Comparison of ENCODE assay signal across 1 cellular context in the genomic region with DNA sequence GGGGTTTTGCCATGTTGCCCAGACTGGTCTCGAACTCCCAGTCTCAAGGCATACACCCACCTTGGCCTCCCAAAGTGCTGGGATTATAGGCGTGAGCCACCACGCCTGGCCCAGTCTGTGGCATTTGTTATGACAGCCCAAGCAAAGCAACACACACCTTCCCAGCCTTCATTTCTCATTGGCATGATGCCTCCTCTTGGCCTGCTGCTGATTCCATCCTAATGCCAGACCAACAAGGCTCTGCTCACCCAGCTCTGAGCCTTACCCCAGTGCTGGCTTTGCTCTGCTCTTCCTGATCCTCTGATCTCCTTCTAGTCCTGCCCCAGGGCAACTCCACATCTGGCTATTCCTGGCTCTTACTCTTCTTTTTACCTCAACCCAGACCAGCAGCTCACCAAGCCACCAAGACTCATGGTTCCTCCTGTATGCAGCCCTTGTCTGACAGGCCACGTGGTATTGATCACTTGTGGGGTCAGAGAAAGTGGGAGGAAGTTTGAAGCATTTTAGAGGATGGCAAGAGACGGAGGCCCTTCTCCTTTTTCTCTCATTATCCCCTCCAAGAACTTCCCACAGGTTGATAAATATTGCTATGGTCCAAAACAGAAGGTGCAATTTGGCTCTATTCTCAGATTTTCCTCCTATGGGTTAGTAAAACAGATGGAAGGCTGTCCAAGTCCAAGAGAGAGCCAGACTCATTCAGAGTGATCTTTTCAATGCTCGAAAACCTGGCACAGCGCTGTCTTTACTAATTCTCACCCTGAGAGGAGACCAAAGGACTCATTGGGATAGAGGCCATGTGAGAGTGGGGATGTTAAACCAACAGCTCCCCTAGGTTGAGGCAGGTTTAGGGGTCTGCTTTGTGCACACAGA.
TF ChIP-seq lines count a peak whose summit lies in the region.

No MANE protein-coding gene starts in this region.

TF ChIP-seq in HepG2, 621 proteins besides CTCF, POLR2A, EP300 and RAD21 (continued from another document):
- TF ChIP-seq CENPT (CRISPR knock-in tag; IDR thresholded peaks at IDR 0.05; ENCODE audit: low read depth) (no peak), FOXA3 (CRISPR knock-in tag; IDR thresholded peaks at IDR 0.05) (no peak), YY1 (IDR thresholded peaks at IDR 0.05; ENCODE audit: insufficient read depth, insufficient replicate concordance, low read depth, low read length) (no peak), HNRNPUL1 (IDR thresholded peaks at IDR 0.05; ENCODE audit: low read depth, low read length) (no peak), ZMAT3 (CRISPR knock-in tag; conservative IDR thresholded peaks at IDR 0.05) (no peak), MAFG (CRISPR knock-in tag; IDR thresholded peaks at IDR 0.05) (no peak), ZUFSP (CRISPR knock-in tag; IDR thresholded peaks at IDR 0.05; ENCODE audit: borderline replicate concordance) (no peak), ZNF333 (CRISPR knock-in tag; IDR thresholded peaks at IDR 0.05; ENCODE audit: borderline replicate concordance) (no peak), ZNF160 (CRISPR knock-in tag; IDR thresholded peaks at IDR 0.05) (no peak), ZNF549 (CRISPR knock-in tag; IDR thresholded peaks at IDR 0.05) (no peak), ZNF740 (CRISPR knock-in tag; IDR thresholded peaks at IDR 0.05) (no peak), IKZF5 (CRISPR knock-in tag; IDR thresholded peaks at IDR 0.05) (no peak), CBFB (CRISPR knock-in tag; IDR thresholded peaks at IDR 0.05) (no peak)
- TF ChIP-seq, protein P1, sequence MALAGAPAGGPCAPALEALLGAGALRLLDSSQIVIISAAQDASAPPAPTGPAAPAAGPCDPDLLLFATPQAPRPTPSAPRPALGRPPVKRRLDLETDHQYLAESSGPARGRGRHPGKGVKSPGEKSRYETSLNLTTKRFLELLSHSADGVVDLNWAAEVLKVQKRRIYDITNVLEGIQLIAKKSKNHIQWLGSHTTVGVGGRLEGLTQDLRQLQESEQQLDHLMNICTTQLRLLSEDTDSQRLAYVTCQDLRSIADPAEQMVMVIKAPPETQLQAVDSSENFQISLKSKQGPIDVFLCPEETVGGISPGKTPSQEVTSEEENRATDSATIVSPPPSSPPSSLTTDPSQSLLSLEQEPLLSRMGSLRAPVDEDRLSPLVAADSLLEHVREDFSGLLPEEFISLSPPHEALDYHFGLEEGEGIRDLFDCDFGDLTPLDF (CRISPR knock-in tag; IDR thresholded peaks at IDR 0.05), result no peak
